In genomic region chr17:29155235-29155965, GRCh38 we compare ENCODE assay signal across 9 cellular contexts. TPM values are rescaled to one million over a fixed set of nuclear protein-coding genes. Genes with fewer than 3 reads are reported as not detected.
DNase-seq lines count a peak whose midpoint lies in the region; ATAC-seq and TF ChIP-seq lines count a peak whose summit lies in the region.
"Had no signal": no experiment of that assay in that cellular context is flagged by ENCODE, and none has a peak within 500 bp of the region (broad histone marks: within the 10 kb centered on the region; RNA-seq: fewer than 3 reads in every experiment).

No MANE protein-coding gene starts in this region.

- H3K27ac Mint-ChIP-seq in activated B cell treated with CpG ODN at 0.5 μM for 24 hours (no peak overlapping the region), type B pancreatic cell (peak overlapping the region; percentile 87)

- intact Hi-C loops in activated B cell treated with CpG ODN at 0.5 μM for 24 hours (cut with micrococcal nuclease): no loop called here

- no peak overlapping the region for H3K4me3 Mint-ChIP-seq in activated B cell treated with CpG ODN at 0.5 μM for 24 hours
- H3K4me3 Mint-ChIP-seq in type B pancreatic cell: peak overlapping the region; percentile 55

- no peaks in the 10 kb centered on the region for H3K36me3 Mint-ChIP-seq in activated B cell treated with CpG ODN at 0.5 μM for 24 hours (ENCODE audit: low read depth)
- peaks cover 4% of the 10 kb centered on the region for H3K36me3 Mint-ChIP-seq in type B pancreatic cell

- H3K9me3 ChIP-seq in HUES48 (ENCODE audit: control insufficient read depth, insufficient read depth, low read length) (no peaks in the 10 kb centered on the region), muscle layer of duodenum (ENCODE audit: control insufficient read depth in 1 of 2, low read length in 2 of 2) (no peaks in the 10 kb centered on the region)
- H3K9me3 ChIP-seq: ovary had no signal

- no peak overlapping the region for H3K4me3 ChIP-seq in HUES48 (ENCODE audit: low read depth, low read length)
- no peak overlapping the region for H3K4me3 ChIP-seq in choroid plexus epithelial cell (ENCODE audit: low read depth, low read length)
- H3K4me3 ChIP-seq in muscle layer of duodenum (ENCODE audit: low read depth in 1 of 2, low read length in 2 of 2): no peak overlapping the region
- H3K4me3 ChIP-seq: ovary had no signal

- H3K36me3 ChIP-seq in HUES48 (ENCODE audit: control insufficient read depth, insufficient read depth, low read length): no peaks in the 10 kb centered on the region
- no peaks in the 10 kb centered on the region for H3K36me3 ChIP-seq in muscle layer of duodenum (ENCODE audit: control insufficient read depth in 1 of 2, insufficient read depth in 2 of 2, low read length in 2 of 2)
- H3K36me3 ChIP-seq: ovary had no signal

- POLR2A ChIA-PET in activated B cell treated with CpG ODN at 0.5 μM for 24 hours (lab: Charles Lee): no interaction called here

- H3K27me3 Mint-ChIP-seq in activated B cell treated with CpG ODN at 0.5 μM for 24 hours (no peaks in the 10 kb centered on the region), type B pancreatic cell (no peaks in the 10 kb centered on the region)

- TF ChIP-seq CTCF in activated B cell treated with CpG ODN at 0.5 μM for 24 hours (IDR thresholded peaks at IDR 0.05) (no peak), choroid plexus epithelial cell (conservative IDR thresholded peaks at IDR 0.05; ENCODE audit: low read depth, low read length) (no peak), type B pancreatic cell (conservative IDR thresholded peaks at IDR 0.05) (no peak)

- CTCF ChIA-PET in activated B cell treated with CpG ODN at 0.5 μM for 24 hours (lab: Charles Lee): interaction anchor here (1.5 kb wide), 1 partner anchor 10 kb away, joined by 4 read pairs; no protein-coding TSS in a partner anchor

- H3K9me3 Mint-ChIP-seq in activated B cell treated with CpG ODN at 0.5 μM for 24 hours: no peaks in the 10 kb centered on the region
- no peaks in the 10 kb centered on the region for H3K9me3 Mint-ChIP-seq in type B pancreatic cell

- H3K4me1 ChIP-seq in HUES48 (ENCODE audit: control insufficient read depth, insufficient read depth, low read length): peaks cover 19% of the 10 kb centered on the region
- peaks cover 29 to 60% of the 10 kb centered on the region in 2 donors for H3K4me1 ChIP-seq in muscle layer of duodenum (ENCODE audit: control insufficient read depth in 1 of 2, insufficient read depth in 2 of 2, low read length in 2 of 2)

- peak overlapping the region; percentile 77 for H3K27ac ChIP-seq in HUES48 (ENCODE audit: low read depth, low read length)
- H3K27ac ChIP-seq in muscle layer of duodenum (ENCODE audit: low read length): peak overlapping the region; percentile 79

- H3K27me3 ChIP-seq in HUES48 (ENCODE audit: control insufficient read depth, insufficient read depth, low read length) (no peaks in the 10 kb centered on the region), muscle layer of duodenum (ENCODE audit: low read depth, low read length) (no peaks in the 10 kb centered on the region)
- H3K27me3 ChIP-seq: ovary had no signal

- no peak for DNase-seq in activated B cell treated with CpG ODN at 0.5 μM for 24 hours
- peak; percentile 58 for DNase-seq in choroid plexus epithelial cell (ENCODE audit: low read depth)
- DNase-seq in type B pancreatic cell (ENCODE audit: extremely low spot score, unreplicated experiment): no peak
- no peak for DNase-seq in effector CD8-positive, alpha-beta T cell (lab: John Stamatoyannopoulos, UW)

- H3K4me1 Mint-ChIP-seq in activated B cell treated with CpG ODN at 0.5 μM for 24 hours (peaks cover 9% of the 10 kb centered on the region), type B pancreatic cell (ENCODE audit: unreplicated experiment) (peaks cover 65% of the 10 kb centered on the region)

- no peak overlapping the region for H3K9ac ChIP-seq in HUES48 (ENCODE audit: low read depth, low read length)

- ATAC-seq in activated B cell treated with CpG ODN at 0.5 μM for 24 hours (ENCODE audit: low read depth) (peak; percentile 65), GM19397 (IDR thresholded peaks at IDR 0.05; ENCODE audit: unreplicated experiment) (no peak), HG02885 (IDR thresholded peaks at IDR 0.05; ENCODE audit: poor library complexity, unreplicated experiment) (no peak)

RNA-seq across cellular contexts. Expression of gene MYO18A, which starts 24.8 kb away (rescaled TPM):
- total RNA-seq in activated B cell treated with CpG ODN at 0.5 μM for 24 hours (67.8 and 79.8 TPM in 2 replicates), type B pancreatic cell (ENCODE audit: low replicate concordance) (46.6 and 49.1 TPM in 2 replicates)
